In genomic region chr12:90102957-90103652, GRCh38 we compare ENCODE assay signal across 2 cellular contexts.
TF ChIP-seq lines count a peak whose summit lies in the region.

No MANE protein-coding gene starts in this region.

TF ChIP-seq in GM12878, 131 proteins besides CTCF, POLR2A, EP300 and RAD21 (continued from another document):
- no peak for TF ChIP-seq ELK1 (IDR thresholded peaks at IDR 0.05; ENCODE audit: low read depth, low read length)
- TF ChIP-seq CREB1 (IDR thresholded peaks at IDR 0.05; ENCODE audit: low read depth) = no peak
- peak; percentile 79 for TF ChIP-seq ZNF384 (IDR thresholded peaks at IDR 0.05; ENCODE audit: borderline replicate concordance, low read depth, low read length)
- TF ChIP-seq PKNOX1 (IDR thresholded peaks at IDR 0.05) = no peak
- 0 out of 2 replicates have a peak, but pooled peaks have one; percentile 25 for TF ChIP-seq NFIC (IDR thresholded peaks at IDR 0.05; ENCODE audit: low read depth, low read length)
- TF ChIP-seq HDAC2 (IDR thresholded peaks at IDR 0.05) = no peak
- TF ChIP-seq NKRF (conservative IDR thresholded peaks at IDR 0.05) = no peak
- TF ChIP-seq NFYA (IDR thresholded peaks at IDR 0.05; ENCODE audit: borderline replicate concordance, low read depth, low read length) = no peak
- no peak for TF ChIP-seq TCF12 (IDR thresholded peaks at IDR 0.05; ENCODE audit: low read depth, low read length)
- no peak for TF ChIP-seq SMAD5 (IDR thresholded peaks at IDR 0.05; ENCODE audit: low read depth)
- TF ChIP-seq NRF1 (conservative IDR thresholded peaks at IDR 0.05; ENCODE audit: low read depth, low read length) = no peak

TF ChIP-seq in liver, 16 proteins besides CTCF, POLR2A, EP300 and RAD21 (continued from another document):
- TF ChIP-seq ZBTB33 (IDR thresholded peaks at IDR 0.05) (no peak), ATF3 (IDR thresholded peaks at IDR 0.05) (no peak), HNF4A (conservative IDR thresholded peaks at IDR 0.05) (no peak)
